27 cellular contexts compared by ENCODE assay signal in genomic region chr2:10393648-10393982, GRCh38. TPM values are rescaled to one million over a fixed set of nuclear protein-coding genes. Genes with fewer than 3 reads are reported as not detected.
DNase-seq lines count a peak whose midpoint lies in the region; ATAC-seq and TF ChIP-seq lines count a peak whose summit lies in the region.
"Had no signal": no experiment of that assay in that cellular context is flagged by ENCODE, and none has a peak within 500 bp of the region (broad histone marks: within the 10 kb centered on the region; RNA-seq: fewer than 3 reads in every experiment).

No MANE protein-coding gene starts in this region.

- H3K36me3 Mint-ChIP-seq in CD4-positive, alpha-beta T cell (ENCODE audit: low read depth) = peaks cover 16% of the 10 kb centered on the region
- no peaks in the 10 kb centered on the region for H3K36me3 Mint-ChIP-seq in osteocyte (ENCODE audit: unreplicated experiment)
- H3K36me3 Mint-ChIP-seq: natural killer cell had no signal

- no peak for TF ChIP-seq CTCF in CD4-positive, alpha-beta T cell (IDR thresholded peaks at IDR 0.05)
- TF ChIP-seq CTCF in Peyer's patch (IDR thresholded peaks at IDR 0.05) (no peak), epithelial cell of esophagus (IDR thresholded peaks at IDR 0.05; ENCODE audit: insufficient read depth, low read depth, low read length, missing control alignments) (no peak), neural cell (IDR thresholded peaks at IDR 0.05; ENCODE audit: poor library complexity, severe bottlenecking) (no peak), osteocyte (IDR thresholded peaks at IDR 0.05) (no peak)

- DNase-seq in CD4-positive, alpha-beta T cell = no peak
- no peak for DNase-seq in Peyer's patch
- DNase-seq in epithelial cell of esophagus (ENCODE audit: low read depth) = peak; percentile 92
- no peak for DNase-seq in SHP77 treated with DMSO at 0.1 percent for 48 hours (lab: John Stamatoyannopoulos, UW)
- no peak for DNase-seq in osteocyte (ENCODE audit: extremely low spot score, unreplicated experiment)
- DNase-seq in cerebellar cortex (ENCODE audit: low spot score) = no peak
- no peak for DNase-seq in NCI-H2171 (lab: John Stamatoyannopoulos, UW)
- DNase-seq: activated CD4-positive, CD25-positive, alpha-beta regulatory T cell; activated CD8-positive, alpha-beta T cell treated with anti-CD3 and anti-CD28 coated beads for 36 hours; activated naive CD4-positive, alpha-beta T cell treated with anti-CD3 and anti-CD28 coated beads, Interleukin-2, amount 10 ng/mL, durations not matched to agents 7 days and 5 days; anterior cingulate cortex; CD8-positive, alpha-beta memory T cell; central memory CD4-positive, alpha-beta T cell; DMS79; gastrocnemius medialis; hypothalamus; MV-4-11; natural killer cell; NCI-H524 treated with DMSO at 0.1 percent for 48 hours; stimulated activated CD8-positive, alpha-beta memory T cell treated with anti-CD3 and anti-CD28 coated beads, Interleukin-4, amount 100 ng/mL, for 48 hours; T-helper 9 cell; uterus had no signal

- no peaks in the 10 kb centered on the region for H3K9me3 Mint-ChIP-seq in CD4-positive, alpha-beta T cell
- H3K9me3 Mint-ChIP-seq in osteocyte (ENCODE audit: unreplicated experiment) = no peaks in the 10 kb centered on the region
- H3K9me3 Mint-ChIP-seq: CD8-positive, alpha-beta memory T cell; natural killer cell had no signal

- H3K27me3 ChIP-seq in CD4-positive, alpha-beta T cell (ENCODE audit: control insufficient read depth, insufficient read depth, low read length) = no peaks in the 10 kb centered on the region
- H3K27me3 ChIP-seq in Peyer's patch (no peaks in the 10 kb centered on the region), neural cell (ENCODE audit: insufficient read depth, low read depth, low read length) (no peaks in the 10 kb centered on the region)
- H3K27me3 ChIP-seq: gastrocnemius medialis, uterus had no signal

- H3K9me2 ChIP-seq in neural cell (ENCODE audit: insufficient read depth, low read length) = no peaks in the 10 kb centered on the region

- H3K27me3 Mint-ChIP-seq in CD4-positive, alpha-beta T cell = no peaks in the 10 kb centered on the region
- H3K27me3 Mint-ChIP-seq in osteocyte (ENCODE audit: unreplicated experiment) = no peaks in the 10 kb centered on the region
- H3K27me3 Mint-ChIP-seq: activated CD8-positive, alpha-beta T cell treated with anti-CD3 and anti-CD28 coated beads for 36 hours; activated naive CD4-positive, alpha-beta T cell treated with anti-CD3 and anti-CD28 coated beads, Interleukin-2, amount 10 ng/mL, durations not matched to agents 7 days and 5 days had no signal

- H3K79me2 ChIP-seq in neural cell (replicated peaks; ENCODE audit: insufficient read depth, low read length) = no peaks in the 10 kb centered on the region

- H3F3A ChIP-seq in neural cell (ENCODE audit: insufficient read depth, low read length, poor library complexity, severe bottlenecking) = peaks cover 3% of the 10 kb centered on the region

- ATAC-seq in CD4-positive, alpha-beta T cell (ENCODE audit: poor library complexity) = no peak
- ATAC-seq: activated CD8-positive, alpha-beta T cell treated with anti-CD3 and anti-CD28 coated beads for 36 hours; gastrocnemius medialis; HCT116; natural killer cell; sciatic nerve had no signal

- H3K4me3 Mint-ChIP-seq in CD4-positive, alpha-beta T cell = no peak overlapping the region
- H3K4me3 Mint-ChIP-seq in osteocyte (ENCODE audit: unreplicated experiment) = no peak overlapping the region
- H3K4me3 Mint-ChIP-seq: activated CD8-positive, alpha-beta T cell treated with anti-CD3 and anti-CD28 coated beads for 36 hours; activated naive CD4-positive, alpha-beta T cell treated with anti-CD3 and anti-CD28 coated beads, Interleukin-2, amount 10 ng/mL, durations not matched to agents 7 days and 5 days; CD8-positive, alpha-beta memory T cell; natural killer cell had no signal

- no peak for TF ChIP-seq EP300 in neural cell (conservative IDR thresholded peaks at IDR 0.05; ENCODE audit: poor library complexity, severe bottlenecking)

- peak overlapping the region; percentile 50 for H3K9ac ChIP-seq in neural cell (ENCODE audit: low read length)
- H3K9ac ChIP-seq: KMS-11, parathyroid adenoma had no signal

- H4K20me1 ChIP-seq in neural cell (ENCODE audit: insufficient read depth) = no peaks in the 10 kb centered on the region

- peaks cover 66% of the 10 kb centered on the region for H3K4me1 Mint-ChIP-seq in CD4-positive, alpha-beta T cell (ENCODE audit: low read depth)
- peaks cover 28% of the 10 kb centered on the region for H3K4me1 Mint-ChIP-seq in osteocyte (ENCODE audit: unreplicated experiment)

- H2AFZ ChIP-seq in neural cell (ENCODE audit: low read depth, low read length) = no peak overlapping the region
- H2AFZ ChIP-seq: parathyroid adenoma had no signal

- no peak for TF ChIP-seq RAD21 in neural cell (conservative IDR thresholded peaks at IDR 0.05)

- H3K4me3 ChIP-seq in Peyer's patch (no peak overlapping the region), epithelial cell of esophagus (ENCODE audit: low read length) (no peak overlapping the region), neural cell (ENCODE audit: low read length) (peak overlapping the region; percentile 54)
- H3K4me3 ChIP-seq: gastrocnemius medialis, uterus had no signal

- no peaks in the 10 kb centered on the region for H3K36me3 ChIP-seq in Peyer's patch
- no peaks in the 10 kb centered on the region for H3K36me3 ChIP-seq in neural cell (ENCODE audit: insufficient read depth, low read length)
- H3K36me3 ChIP-seq: gastrocnemius medialis, uterus had no signal

- peak overlapping the region; percentile 62 for H3K27ac Mint-ChIP-seq in CD4-positive, alpha-beta T cell
- H3K27ac Mint-ChIP-seq in osteocyte (ENCODE audit: unreplicated experiment) = no peak overlapping the region
- H3K27ac Mint-ChIP-seq: activated naive CD4-positive, alpha-beta T cell treated with anti-CD3 and anti-CD28 coated beads, Interleukin-2, amount 10 ng/mL, durations not matched to agents 7 days and 5 days; natural killer cell had no signal

- peak overlapping the region; percentile 57 for H3K4me2 ChIP-seq in neural cell (ENCODE audit: low read length)
- H3K4me2 ChIP-seq: KMS-11 had no signal

- H3K4me1 ChIP-seq in Peyer's patch = peaks cover 0 to 51% (median 10%) of the 10 kb centered on the region in 4 donors
- H3K4me1 ChIP-seq: parathyroid adenoma, uterus had no signal

- TF ChIP-seq POLR2A in Peyer's patch (IDR thresholded peaks at IDR 0.05) = no peak

- no peaks in the 10 kb centered on the region for H3K9me3 ChIP-seq in CD4-positive, alpha-beta T cell (ENCODE audit: control insufficient read depth, low read length)
- H3K9me3 ChIP-seq in Peyer's patch (no peaks in the 10 kb centered on the region), neural cell (ENCODE audit: low read length) (no peaks in the 10 kb centered on the region)
- H3K9me3 ChIP-seq: gastrocnemius medialis, uterus had no signal

- peak overlapping the region; percentile 19 for H3K27ac ChIP-seq in CD4-positive, alpha-beta T cell (ENCODE audit: low read depth, low read length)
- H3K27ac ChIP-seq in Peyer's patch (peak overlapping the region in 3 of 4 donors; percentile 65 to 92 (median 74)), neural cell (ENCODE audit: low read length) (peak overlapping the region; percentile 82)
- H3K27ac ChIP-seq: gastrocnemius medialis, KMS-11, parathyroid adenoma had no signal

- POLR2A ChIA-PET in CD4-positive, alpha-beta T cell (lab: Charles Lee) = interaction anchor here (0.8 kb wide), 1 partner anchor 14 kb away, joined by 3 read pairs; no protein-coding TSS in a partner anchor

- CTCF ChIA-PET in CD4-positive, alpha-beta T cell (lab: Charles Lee) = interaction anchor here (0.7 kb wide), 1 partner anchor 107 kb away, joined by 4 read pairs; no protein-coding TSS in a partner anchor

- intact Hi-C loops in CD4-positive, alpha-beta T cell (cut with DNase I, micrococcal nuclease) = no loop called here

TF ChIP-seq in neural cell, 6 proteins besides CTCF, POLR2A, EP300 and RAD21:
- no peak for TF ChIP-seq TAF1 (IDR thresholded peaks at IDR 0.05; ENCODE audit: low read depth)
- no peak for TF ChIP-seq REST (IDR thresholded peaks at IDR 0.05; ENCODE audit: borderline replicate concordance)
- no peak for TF ChIP-seq SMC3 (conservative IDR thresholded peaks at IDR 0.05; ENCODE audit: poor library complexity)
- TF ChIP-seq POLR2AphosphoS5 (IDR thresholded peaks at IDR 0.05) = no peak
- TF ChIP-seq MXI1 (conservative IDR thresholded peaks at IDR 0.05; ENCODE audit: poor library complexity, severe bottlenecking) = no peak
- no peak for TF ChIP-seq EZH2 (IDR thresholded peaks at IDR 0.05; ENCODE audit: borderline replicate concordance, insufficient read depth, low read length, poor library complexity, severe bottlenecking)

RNA-seq across cellular contexts. Expression of gene ODC1, which starts 54.5 kb away (rescaled TPM):
- 100 to 1,000 TPM; 162 to 164 TPM for total RNA-seq in CD4-positive, alpha-beta T cell
- total RNA-seq in Peyer's patch = 10 to 100 TPM; 31.5 to 91.6 (median 55.6) TPM
- 1,046 and 1,107 TPM in 2 replicates for polyA plus RNA-seq in neural cell
- polyA minus RNA-seq in neural cell = 916 and 1,013 TPM in 2 replicates
- total RNA-seq in osteocyte = 41.7 and 44.8 TPM in 2 replicates

Comparison
In these comparisons a context has a peak if more than half of its experiments do, and no peak if none do; other contexts are left out.
1. H3K27ac ChIP-seq: peak in every context shown above with its lines; median percentile 82 in neural cell; 74 in Peyer's patch; 19 in CD4-positive, alpha-beta T cell.